Comparison of ENCODE assay signal across 18 cellular contexts in the genomic region with DNA sequence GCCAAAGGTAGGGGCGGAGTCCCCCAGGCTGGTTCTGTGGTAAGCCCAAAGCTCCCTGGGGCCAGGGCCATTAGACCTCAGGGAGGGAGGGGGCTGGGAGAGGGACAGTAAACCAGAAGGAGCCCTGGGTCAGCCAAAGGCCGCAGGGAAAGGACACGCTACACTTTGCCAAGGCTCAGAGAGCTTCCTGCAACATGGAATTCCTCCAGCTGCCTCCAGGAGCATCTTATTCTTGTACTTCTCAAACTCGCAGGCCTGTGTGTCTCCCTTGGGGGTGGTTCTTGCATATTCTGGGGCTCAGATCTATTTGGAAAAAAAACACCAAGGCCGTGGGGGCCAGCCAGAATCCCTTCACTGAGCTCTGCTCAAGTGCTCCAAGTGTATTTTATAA. TPM values are rescaled to one million over a fixed set of nuclear protein-coding genes. Genes with fewer than 3 reads are reported as not detected.
A peak's percentile ranks its signal among the peaks of the same experiment; 100 is the strongest.
DNase-seq lines count a peak whose midpoint lies in the region; ATAC-seq and TF ChIP-seq lines count a peak whose summit lies in the region.
"Had no signal": no experiment of that assay in that cellular context is flagged by ENCODE, and none has a peak within 500 bp of the region (broad histone marks: within the 10 kb centered on the region; RNA-seq: fewer than 3 reads in every experiment).

No MANE protein-coding gene starts in this region.

- no peak for TF ChIP-seq POLR2A in right lobe of liver (IDR thresholded peaks at IDR 0.05)
- TF ChIP-seq POLR2A in stomach (IDR thresholded peaks at IDR 0.05), result no peak

- H3K4me3 Mint-ChIP-seq in chondrocyte (ENCODE audit: unreplicated experiment), result no peak overlapping the region
- H3K4me3 Mint-ChIP-seq: neural progenitor cell had no signal

- H3K9me3 Mint-ChIP-seq in chondrocyte (ENCODE audit: low read depth), result no peaks in the 10 kb centered on the region
- H3K9me3 Mint-ChIP-seq: neural progenitor cell had no signal

- H3K79me2 ChIP-seq in GM23248 (ENCODE audit: insufficient read depth), result no peaks in the 10 kb centered on the region
- H3K79me2 ChIP-seq in SK-N-SH (ENCODE audit: insufficient read depth), result no peaks in the 10 kb centered on the region

- peaks cover 0 to 13% (median 5%) of the 10 kb centered on the region in 4 donors for H3K36me3 ChIP-seq in right lobe of liver
- H3K36me3 ChIP-seq in stomach, result peaks cover 26 to 67% (median 65%) of the 10 kb centered on the region in 4 donors
- H3K36me3 ChIP-seq in GM23248 (ENCODE audit: low read depth), result no peaks in the 10 kb centered on the region
- H3K36me3 ChIP-seq in SK-N-SH (replicated peaks in 1 of 2; ENCODE audit: control insufficient read depth in 1 of 2, insufficient read depth in 2 of 2, low read length in 1 of 2), result peaks cover 0 to 23% of the 10 kb centered on the region in 2 experiments
- H3K36me3 ChIP-seq: neural progenitor cell had no signal

- no peak overlapping the region for H3K4me3 ChIP-seq in right lobe of liver
- H3K4me3 ChIP-seq in stomach, result no peak overlapping the region
- no peak overlapping the region for H3K4me3 ChIP-seq in GM23248
- H3K4me3 ChIP-seq in SK-N-SH (ENCODE audit: low read depth in 2 of 2, low read length in 1 of 2), result no peak overlapping the region
- H3K4me3 ChIP-seq: hepatocyte, neural progenitor cell, SJCRH30, skin epidermis had no signal

- ATAC-seq in right lobe of liver, result peak; percentile 8 to 38 (median 20)

- TF ChIP-seq CTCF in C4-2B (conservative IDR thresholded peaks at IDR 0.05) (no peak; the same call in 1 of the 2 replicates), chondrocyte (IDR thresholded peaks at IDR 0.05) (no peak), right lobe of liver (IDR thresholded peaks at IDR 0.05) (no peak), stomach (IDR thresholded peaks at IDR 0.05) (no peak), SK-N-SH (IDR thresholded peaks at IDR 0.05) (no peak)

- peaks cover 9% of the 10 kb centered on the region for H3K36me3 Mint-ChIP-seq in chondrocyte (ENCODE audit: low read depth)

- DNase-seq in chondrocyte (ENCODE audit: low spot score) (no peak), right lobe of liver (peak in 2 of 3 donors; percentile 68 to 71), stomach (no peak), GDM1 (lab: John Stamatoyannopoulos, UW) (no peak), GM23248 (no peak), AG08396 (ENCODE audit: low spot score) (no peak), SK-N-SH (no peak)
- DNase-seq: activated CD4-positive, alpha-beta T cell treated with anti-CD3 and anti-CD28 coated beads for 4 hours; activated T-cell treated with anti-CD3 and anti-CD28 coated beads for 4 hours; erythroblast; NK-92 treated with Interleukin-12 subunit alpha and Interleukin-12 subunit beta, amount 100 ng/mL, for 24 hours; SJCRH30; stimulated activated naive CD4-positive, alpha-beta T cell had no signal

- TF ChIP-seq RAD21 in SK-N-SH (IDR thresholded peaks at IDR 0.05; ENCODE audit: low read length), result no peak

- H3K27ac ChIP-seq in C4-2B (peak overlapping the region; percentile 80), right lobe of liver (peak overlapping the region in 1 of 3 donors; percentile 55), stomach (peak overlapping the region in 4 of 5 donors; percentile 69 to 81 (median 76)), GM23248 (no peak overlapping the region), SK-N-SH (ENCODE audit: low read depth in 2 of 2, low read length in 1 of 2) (no peak overlapping the region)
- H3K27ac ChIP-seq: hepatocyte, KMS-11, neural progenitor cell, SJCRH30 had no signal

- no peak overlapping the region for H3K4me2 ChIP-seq in GM23248 (ENCODE audit: unreplicated experiment)
- no peak overlapping the region for H3K4me2 ChIP-seq in SK-N-SH
- H3K4me2 ChIP-seq: hepatocyte, KMS-11, neural progenitor cell had no signal

- CTCF ChIA-PET in SK-N-SH (lab: Yijun Ruan, JAX), result interaction anchor here (0.6 to 5.8 kb wide), 16 partner anchors 8 to 748 kb away, joined by 3 to 36 read pairs (median 6); partner anchors contain the start of genes AKAP1 and SCPEP1

- H3K9me2 ChIP-seq in GM23248 (ENCODE audit: insufficient read depth) (no peaks in the 10 kb centered on the region), SK-N-SH (no peaks in the 10 kb centered on the region)

- 35% methylated on average over 4 of the region's 5 CpGs for WGBS in right lobe of liver (ENCODE audit: insufficient coverage, low coverage, low lambda C conversion rate, missing lambda C conversion rate)
- 42 to 60% (median 54%) methylated on average over 5 of the region's 5 CpGs for WGBS in stomach, 5 donors
- 62 to 69% methylated on average over 5 of the region's 5 CpGs for WGBS in GM23248 (ENCODE audit: low coverage in 1 of 2, low lambda C conversion rate in 2 of 2, missing lambda C conversion rate in 2 of 2), 2 experiments
- WGBS in SK-N-SH (ENCODE audit: low lambda C conversion rate), result 75% methylated on average over 5 of the region's 5 CpGs

- H4K20me1 ChIP-seq in GM23248 (ENCODE audit: insufficient read depth) (no peaks in the 10 kb centered on the region), SK-N-SH (ENCODE audit: insufficient read depth) (no peaks in the 10 kb centered on the region)

- TF ChIP-seq EP300 in stomach (IDR thresholded peaks at IDR 0.05), result no peak
- TF ChIP-seq EP300 in SK-N-SH (IDR thresholded peaks at IDR 0.05; ENCODE audit: borderline replicate concordance in 1 of 2, low read depth in 1 of 2, low read length in 1 of 2), result no peak

- H3K27me3 Mint-ChIP-seq in chondrocyte (ENCODE audit: low read depth), result no peaks in the 10 kb centered on the region

- H3K27me3 ChIP-seq in right lobe of liver (no peaks in the 10 kb centered on the region), stomach (no peaks in the 10 kb centered on the region), GM23248 (replicated peaks; ENCODE audit: insufficient read depth) (no peaks in the 10 kb centered on the region), SK-N-SH (ENCODE audit: insufficient read depth) (no peaks in the 10 kb centered on the region)
- H3K27me3 ChIP-seq: hepatocyte, neural progenitor cell, SJCRH30 had no signal

- H3K4me1 ChIP-seq in right lobe of liver, result peaks cover 0 to 63% (median 24%) of the 10 kb centered on the region in 4 donors
- H3K4me1 ChIP-seq in stomach, result peaks cover 43 to 73% (median 60%) of the 10 kb centered on the region in 4 donors
- peaks cover under 1% of the 10 kb centered on the region; the same call in 1 of the 2 replicates for H3K4me1 ChIP-seq in GM23248 (ENCODE audit: insufficient read depth)
- H3K4me1 ChIP-seq in SK-N-SH (ENCODE audit: control insufficient read depth in 1 of 2, insufficient read depth in 2 of 2, low read depth in 1 of 2, low read length in 1 of 2), result peaks cover 0 to 19% of the 10 kb centered on the region in 2 experiments; a peak in 1 of 4 replicates

- H2AFZ ChIP-seq in GM23248 (no peak overlapping the region), SK-N-SH (ENCODE audit: low read depth) (no peak overlapping the region)
- H2AFZ ChIP-seq: hepatocyte, neural progenitor cell had no signal

- peak overlapping the region; percentile 27 for H3K27ac Mint-ChIP-seq in chondrocyte (ENCODE audit: unreplicated experiment)

- H3K4me1 Mint-ChIP-seq in chondrocyte (ENCODE audit: low read depth), result peaks cover 4% of the 10 kb centered on the region

- POLR2A ChIA-PET in SK-N-SH (lab: Yijun Ruan, JAX), result no interaction called here

- intact Hi-C loops in right lobe of liver (cut with DNase I) (no loop called here), stomach (cut with DNase I; ENCODE audit: low total_unique reads) (no loop called here)

- H3F3A ChIP-seq in GM23248 (ENCODE audit: insufficient read depth) (no peaks in the 10 kb centered on the region; the same call in 1 of the 2 replicates), SK-N-SH (replicated peaks; ENCODE audit: insufficient read depth) (no peaks in the 10 kb centered on the region)

- no peaks in the 10 kb centered on the region for H3K9me3 ChIP-seq in right lobe of liver
- no peaks in the 10 kb centered on the region for H3K9me3 ChIP-seq in stomach
- no peaks in the 10 kb centered on the region for H3K9me3 ChIP-seq in GM23248 (ENCODE audit: low read depth)
- H3K9me3 ChIP-seq in SK-N-SH, result no peaks in the 10 kb centered on the region
- H3K9me3 ChIP-seq: SJCRH30 had no signal

- H3K9ac ChIP-seq in GM23248 (no peak overlapping the region), SK-N-SH (no peak overlapping the region)
- H3K9ac ChIP-seq: KMS-11, neural progenitor cell had no signal

- in situ Hi-C loops in GM23248 (cut with MboI), result no loop called here

TF ChIP-seq in SK-N-SH, 30 proteins besides CTCF, POLR2A, EP300 and RAD21:
- TF ChIP-seq GABPA (IDR thresholded peaks at IDR 0.05; ENCODE audit: low read depth) (no peak), FOXJ3 (CRISPR knock-in tag; IDR thresholded peaks at IDR 0.05) (no peak), FOSL2 (IDR thresholded peaks at IDR 0.05; ENCODE audit: borderline replicate concordance, low read depth) (no peak), RFX5 (IDR thresholded peaks at IDR 0.05; ENCODE audit: low read length) (no peak), TAF1 (IDR thresholded peaks at IDR 0.05; ENCODE audit: borderline replicate concordance, low read depth, low read length) (no peak), MXI1 (IDR thresholded peaks at IDR 0.05; ENCODE audit: low read depth, low read length) (no peak), MEF2A (IDR thresholded peaks at IDR 0.05; ENCODE audit: borderline replicate concordance, low read depth) (no peak)
- TF ChIP-seq, protein P1, sequence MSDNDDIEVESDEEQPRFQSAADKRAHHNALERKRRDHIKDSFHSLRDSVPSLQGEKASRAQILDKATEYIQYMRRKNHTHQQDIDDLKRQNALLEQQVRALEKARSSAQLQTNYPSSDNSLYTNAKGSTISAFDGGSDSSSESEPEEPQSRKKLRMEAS (IDR thresholded peaks at IDR 0.05; ENCODE audit: low read depth), result no peak
- TF ChIP-seq, protein P2, sequence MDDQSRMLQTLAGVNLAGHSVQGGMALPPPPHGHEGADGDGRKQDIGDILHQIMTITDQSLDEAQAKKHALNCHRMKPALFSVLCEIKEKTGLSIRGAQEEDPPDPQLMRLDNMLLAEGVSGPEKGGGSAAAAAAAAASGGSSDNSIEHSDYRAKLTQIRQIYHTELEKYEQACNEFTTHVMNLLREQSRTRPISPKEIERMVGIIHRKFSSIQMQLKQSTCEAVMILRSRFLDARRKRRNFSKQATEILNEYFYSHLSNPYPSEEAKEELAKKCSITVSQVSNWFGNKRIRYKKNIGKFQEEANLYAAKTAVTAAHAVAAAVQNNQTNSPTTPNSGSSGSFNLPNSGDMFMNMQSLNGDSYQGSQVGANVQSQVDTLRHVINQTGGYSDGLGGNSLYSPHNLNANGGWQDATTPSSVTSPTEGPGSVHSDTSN (IDR thresholded peaks at IDR 0.05), result no peak
TF ChIP-seq in SK-N-SH: peak in this region for 0.

RNA-seq across cellular contexts. Expression of gene AKAP1, which starts 25.1 kb away (rescaled TPM):
- total RNA-seq in chondrocyte (11.5 to 14.8 TPM (median 14.2 TPM) in 3 replicates), right lobe of liver (10 to 100 TPM; 31.2 to 58.5 (median 43.1) TPM), stomach (100 to 1,000 TPM in 3 of 5 donors, 10 to 100 TPM in 2; 49.6 to 348 (median 127) TPM)
- polyA plus RNA-seq in stomach (10 to 100 TPM in 1 of 3 donors, 1 to 10 TPM in 2; 6.6 to 26.2 (median 8.2) TPM), GM23248 (2016; fragmentation: Nextera tagmentation; extraction: Ambion mirVana) (7.3 and 8.6 TPM in 2 replicates), SK-N-SH (2012; rRNA removed) (23.7 and 36.3 TPM in 2 replicates)
- 9.5 and 10.7 TPM in 2 replicates for total RNA-seq in GM23248 (2014; rRNA removed; shearing (Covaris generic))
- polyA plus RNA-seq in SK-N-SH (2012; cell fraction: cytosol; rRNA removed), result 17.5 and 19.6 TPM in 2 replicates
- polyA plus RNA-seq in SK-N-SH (2012; cell fraction: nucleus; rRNA removed), result 106 and 135 TPM in 2 replicates

Comparison
In these comparisons a context has a peak if more than half of its experiments do, and no peak if none do; other contexts are left out.
1. H3K27ac ChIP-seq: peak in C4-2B (single experiment) and stomach (4 of 5); none in GM23248 (single experiment) and SK-N-SH (0 of 2).
2. DNase-seq: peak in right lobe of liver (2 of 3); none in chondrocyte (single experiment), stomach (single experiment), GDM1 (single experiment), GM23248 (single experiment), AG08396 (single experiment) and SK-N-SH (single experiment).